10 cellular contexts compared by ENCODE assay signal in the genomic region with DNA sequence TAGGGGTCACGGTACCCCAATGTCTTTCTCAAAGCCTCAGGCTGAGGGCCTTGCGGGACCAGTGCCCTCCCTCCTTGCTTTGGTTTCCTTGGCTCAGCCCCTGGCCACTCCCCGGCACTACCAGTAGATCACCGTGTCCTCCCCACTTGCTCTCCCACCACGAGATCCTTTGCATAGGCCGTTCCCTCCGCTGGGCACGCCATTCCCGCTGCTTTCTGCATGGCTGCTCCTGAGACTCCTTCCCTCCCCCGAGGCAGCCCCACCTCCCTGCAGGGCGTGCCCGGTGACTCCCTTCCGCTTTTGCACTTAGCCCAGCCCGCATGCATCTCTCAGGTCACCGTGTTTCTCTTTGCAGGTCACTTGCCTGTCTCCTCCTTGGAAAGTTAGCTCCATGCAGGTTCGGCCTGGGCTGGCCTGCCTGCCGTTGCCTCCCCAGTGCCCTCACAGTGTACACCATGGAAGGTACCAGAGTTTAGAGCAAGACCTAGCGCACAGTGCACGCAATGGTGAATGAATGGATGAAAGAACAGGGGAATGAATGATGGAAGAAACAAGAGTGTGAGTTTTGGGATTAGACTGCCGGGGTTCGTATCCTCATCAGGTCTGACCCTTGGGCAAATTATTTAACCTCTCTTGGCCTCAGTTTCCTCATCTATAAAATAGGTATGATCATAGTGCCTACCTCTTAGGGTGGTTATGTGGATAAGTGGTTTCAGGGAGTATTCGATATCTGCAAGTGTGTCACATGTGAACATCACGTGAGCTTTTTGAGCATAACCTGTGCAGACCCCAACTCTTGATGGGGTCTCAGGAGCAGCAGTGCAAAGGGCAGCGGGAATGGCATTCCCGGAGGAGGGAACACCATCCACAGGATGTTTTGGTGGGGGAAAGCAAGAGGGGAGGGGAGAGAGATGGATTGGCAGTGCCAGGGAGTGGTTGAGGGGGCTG.
DNase-seq lines count a peak whose midpoint lies in the region; ATAC-seq and TF ChIP-seq lines count a peak whose summit lies in the region.
"Had no signal": no experiment of that assay in that cellular context is flagged by ENCODE, and none has a peak within 500 bp of the region (broad histone marks: within the 10 kb centered on the region; RNA-seq: fewer than 3 reads in every experiment).

No MANE protein-coding gene starts in this region.

- H3K36me3 Mint-ChIP-seq in natural killer cell, result no peaks in the 10 kb centered on the region

- H3K36me3 ChIP-seq in HEK293 (ENCODE audit: control insufficient read depth in 2 of 2, insufficient read depth in 1 of 2, low read length in 2 of 2), result no peaks in the 10 kb centered on the region
- H3K36me3 ChIP-seq in parathyroid adenoma (ENCODE audit: control insufficient read depth, insufficient read depth, low read length), result no peaks in the 10 kb centered on the region
- H3K36me3 ChIP-seq: pancreas had no signal

- ATAC-seq in esophagus mucosa (peak; percentile 80), natural killer cell (no peak), HG02870 (IDR thresholded peaks at IDR 0.05; ENCODE audit: unreplicated experiment) (no peak)

- H3K9me3 Mint-ChIP-seq in natural killer cell, result peaks cover 6 to 9% of the 10 kb centered on the region in 2 donors

- POLR2A ChIA-PET in HEK293 (lab: Yijun Ruan, JAX), result no interaction called here

- CTCF ChIA-PET in HEK293 (lab: Yijun Ruan, JAX), result no interaction called here

- intact Hi-C loops in natural killer cell (cut with micrococcal nuclease), result no loop called here

- peak overlapping the region; percentile 43 for H3K4me2 ChIP-seq in parathyroid adenoma (ENCODE audit: low read length)

- no peak overlapping the region for H3K4me3 ChIP-seq in HEK293 (ENCODE audit: low read depth, low read length)
- H3K4me3 ChIP-seq in parathyroid adenoma (ENCODE audit: low read depth, low read length), result peak overlapping the region; percentile 27
- H3K4me3 ChIP-seq: pancreas, SK-N-MC had no signal

- H3K9me3 ChIP-seq in HEK293 (ENCODE audit: control insufficient read depth, insufficient read depth, low read depth, low read length) (no peaks in the 10 kb centered on the region), parathyroid adenoma (ENCODE audit: control insufficient read depth, low read length) (no peaks in the 10 kb centered on the region)
- H3K9me3 ChIP-seq: pancreas had no signal

- H3K4me1 Mint-ChIP-seq in natural killer cell, result peaks cover 12 to 37% of the 10 kb centered on the region in 2 donors

- peak; percentile 78 to 84 for DNase-seq in NOMO-1 (lab: John Stamatoyannopoulos, UW; ENCODE audit: unreplicated experiment in 2 of 2)
- DNase-seq in foreskin melanocyte, result no peak
- DNase-seq in natural killer cell, result no peak
- no peak for DNase-seq in mesenteric fat pad (ENCODE audit: low spot score)

- H3K27ac ChIP-seq in HEK293 (ENCODE audit: extremely low read depth, low read depth, low read length), result no peak overlapping the region
- H3K27ac ChIP-seq in parathyroid adenoma, result peak overlapping the region; percentile 89
- H3K27ac ChIP-seq: pancreas, SK-N-MC had no signal

- H3K27ac Mint-ChIP-seq in natural killer cell, result peak overlapping the region in 1 of 2 donors; percentile 57

- H2AFZ ChIP-seq in parathyroid adenoma, result peak overlapping the region; percentile 17

- H3K4me3 Mint-ChIP-seq in natural killer cell, result no peak overlapping the region

- H3K79me2 ChIP-seq in parathyroid adenoma, result no peaks in the 10 kb centered on the region

- TF ChIP-seq CTCF in HEK293 (tag by site-specific recombination; IDR thresholded peaks at IDR 0.05) (no peak), parathyroid adenoma (IDR thresholded peaks at IDR 0.05) (no peak), natural killer cell (IDR thresholded peaks at IDR 0.05) (no peak)

- H3K27me3 ChIP-seq in parathyroid adenoma (ENCODE audit: control insufficient read depth, insufficient read depth, low read length), result no peaks in the 10 kb centered on the region
- H3K27me3 ChIP-seq: pancreas had no signal

- no peak overlapping the region for H3K9ac ChIP-seq in parathyroid adenoma

- no peaks in the 10 kb centered on the region for H3K4me1 ChIP-seq in HEK293 (ENCODE audit: control insufficient read depth, insufficient read depth, low read length)
- H3K4me1 ChIP-seq in parathyroid adenoma, result peaks cover 36% of the 10 kb centered on the region

- peaks cover 0 to 16% of the 10 kb centered on the region in 2 donors for H3K27me3 Mint-ChIP-seq in natural killer cell (ENCODE audit: low read depth in 2 of 2)

TF ChIP-seq in HEK293, 187 proteins besides CTCF, POLR2A, EP300 and RAD21:
- TF ChIP-seq WT1 (tag by site-specific recombination; IDR thresholded peaks at IDR 0.05) (peak; percentile 99), ZNF610 (tag by site-specific recombination; IDR thresholded peaks at IDR 0.05; ENCODE audit: borderline replicate concordance) (no peak), KLF1 (tag by site-specific recombination; IDR thresholded peaks at IDR 0.05) (peak; percentile 100), ZNF596 (tag by site-specific recombination; IDR thresholded peaks at IDR 0.05) (no peak), ZNF654 (tag by site-specific recombination; IDR thresholded peaks at IDR 0.05; ENCODE audit: low read depth) (no peak), ZNF155 (tag by site-specific recombination; IDR thresholded peaks at IDR 0.05) (no peak), KLF17 (tag by site-specific recombination; IDR thresholded peaks at IDR 0.05) (peak; percentile 99), PATZ1 (tag by site-specific recombination; IDR thresholded peaks at IDR 0.05) (0 out of 2 replicates have a peak, but pooled peaks have one; percentile 17), ZNF341 (tag by site-specific recombination; IDR thresholded peaks at IDR 0.05; ENCODE audit: low read depth) (peak; percentile 90), ZIC2 (tag by site-specific recombination; IDR thresholded peaks at IDR 0.05) (0 out of 2 replicates have a peak, but pooled peaks have one; percentile 13), SP2 (tag by site-specific recombination; IDR thresholded peaks at IDR 0.05) (peak; percentile 56)
- TF ChIP-seq, protein P1, sequence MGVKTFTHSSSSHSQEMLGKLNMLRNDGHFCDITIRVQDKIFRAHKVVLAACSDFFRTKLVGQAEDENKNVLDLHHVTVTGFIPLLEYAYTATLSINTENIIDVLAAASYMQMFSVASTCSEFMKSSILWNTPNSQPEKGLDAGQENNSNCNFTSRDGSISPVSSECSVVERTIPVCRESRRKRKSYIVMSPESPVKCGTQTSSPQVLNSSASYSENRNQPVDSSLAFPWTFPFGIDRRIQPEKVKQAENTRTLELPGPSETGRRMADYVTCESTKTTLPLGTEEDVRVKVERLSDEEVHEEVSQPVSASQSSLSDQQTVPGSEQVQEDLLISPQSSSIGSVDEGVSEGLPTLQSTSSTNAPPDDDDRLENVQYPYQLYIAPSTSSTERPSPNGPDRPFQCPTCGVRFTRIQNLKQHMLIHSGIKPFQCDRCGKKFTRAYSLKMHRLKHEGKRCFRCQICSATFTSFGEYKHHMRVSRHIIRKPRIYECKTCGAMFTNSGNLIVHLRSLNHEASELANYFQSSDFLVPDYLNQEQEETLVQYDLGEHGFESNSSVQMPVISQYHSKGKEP (tag by site-specific recombination; IDR thresholded peaks at IDR 0.05), result peak; percentile 77

Comparison
In these comparisons a context has a peak if more than half of its experiments do, and no peak if none do; other contexts are left out.
1. DNase-seq: peak in NOMO-1 (2 of 2); none in foreskin melanocyte (single experiment), natural killer cell (single experiment) and mesenteric fat pad (single experiment).